In genomic region chr16:28526201-28527099, GRCh38 we compare ENCODE assay signal across 2 cellular contexts.
TF ChIP-seq lines count a peak whose summit lies in the region.

No MANE protein-coding gene starts in this region.

TF ChIP-seq in WTC11, 78 proteins besides CTCF, POLR2A, EP300 and RAD21:
- TF ChIP-seq ZNF263 (CRISPR knock-in tag; IDR thresholded peaks at IDR 0.05; ENCODE audit: low read depth) (no peak), PREB (CRISPR knock-in tag; IDR thresholded peaks at IDR 0.05; ENCODE audit: borderline replicate concordance) (no peak), CREB1 (CRISPR knock-in tag; IDR thresholded peaks at IDR 0.05) (no peak), MXD4 (CRISPR knock-in tag; IDR thresholded peaks at IDR 0.05; ENCODE audit: borderline replicate concordance) (no peak), GABPB1 (CRISPR knock-in tag; IDR thresholded peaks at IDR 0.05) (peak; percentile 84), E2F5 (CRISPR knock-in tag; IDR thresholded peaks at IDR 0.05) (no peak)
- TF ChIP-seq, protein P1, sequence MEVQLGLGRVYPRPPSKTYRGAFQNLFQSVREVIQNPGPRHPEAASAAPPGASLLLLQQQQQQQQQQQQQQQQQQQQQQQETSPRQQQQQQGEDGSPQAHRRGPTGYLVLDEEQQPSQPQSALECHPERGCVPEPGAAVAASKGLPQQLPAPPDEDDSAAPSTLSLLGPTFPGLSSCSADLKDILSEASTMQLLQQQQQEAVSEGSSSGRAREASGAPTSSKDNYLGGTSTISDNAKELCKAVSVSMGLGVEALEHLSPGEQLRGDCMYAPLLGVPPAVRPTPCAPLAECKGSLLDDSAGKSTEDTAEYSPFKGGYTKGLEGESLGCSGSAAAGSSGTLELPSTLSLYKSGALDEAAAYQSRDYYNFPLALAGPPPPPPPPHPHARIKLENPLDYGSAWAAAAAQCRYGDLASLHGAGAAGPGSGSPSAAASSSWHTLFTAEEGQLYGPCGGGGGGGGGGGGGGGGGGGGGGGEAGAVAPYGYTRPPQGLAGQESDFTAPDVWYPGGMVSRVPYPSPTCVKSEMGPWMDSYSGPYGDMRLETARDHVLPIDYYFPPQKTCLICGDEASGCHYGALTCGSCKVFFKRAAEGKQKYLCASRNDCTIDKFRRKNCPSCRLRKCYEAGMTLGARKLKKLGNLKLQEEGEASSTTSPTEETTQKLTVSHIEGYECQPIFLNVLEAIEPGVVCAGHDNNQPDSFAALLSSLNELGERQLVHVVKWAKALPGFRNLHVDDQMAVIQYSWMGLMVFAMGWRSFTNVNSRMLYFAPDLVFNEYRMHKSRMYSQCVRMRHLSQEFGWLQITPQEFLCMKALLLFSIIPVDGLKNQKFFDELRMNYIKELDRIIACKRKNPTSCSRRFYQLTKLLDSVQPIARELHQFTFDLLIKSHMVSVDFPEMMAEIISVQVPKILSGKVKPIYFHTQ (CRISPR knock-in tag; IDR thresholded peaks at IDR 0.05) = no peak

TF ChIP-seq in HepG2, 621 proteins besides CTCF, POLR2A, EP300 and RAD21 (continues in another document):
- TF ChIP-seq TAF1 (CRISPR knock-in tag; IDR thresholded peaks at IDR 0.05) = no peak
- TF ChIP-seq, protein P2, sequence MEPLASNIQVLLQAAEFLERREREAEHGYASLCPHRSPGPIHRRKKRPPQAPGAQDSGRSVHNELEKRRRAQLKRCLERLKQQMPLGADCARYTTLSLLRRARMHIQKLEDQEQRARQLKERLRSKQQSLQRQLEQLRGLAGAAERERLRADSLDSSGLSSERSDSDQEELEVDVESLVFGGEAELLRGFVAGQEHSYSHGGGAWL (CRISPR knock-in tag; IDR thresholded peaks at IDR 0.05) = no peak
- peak; percentile 89 for TF ChIP-seq ZNF761 (CRISPR knock-in tag; conservative IDR thresholded peaks at IDR 0.05)
- peak; percentile 51 for TF ChIP-seq PBX2 (CRISPR knock-in tag; IDR thresholded peaks at IDR 0.05)
- TF ChIP-seq, protein P3, sequence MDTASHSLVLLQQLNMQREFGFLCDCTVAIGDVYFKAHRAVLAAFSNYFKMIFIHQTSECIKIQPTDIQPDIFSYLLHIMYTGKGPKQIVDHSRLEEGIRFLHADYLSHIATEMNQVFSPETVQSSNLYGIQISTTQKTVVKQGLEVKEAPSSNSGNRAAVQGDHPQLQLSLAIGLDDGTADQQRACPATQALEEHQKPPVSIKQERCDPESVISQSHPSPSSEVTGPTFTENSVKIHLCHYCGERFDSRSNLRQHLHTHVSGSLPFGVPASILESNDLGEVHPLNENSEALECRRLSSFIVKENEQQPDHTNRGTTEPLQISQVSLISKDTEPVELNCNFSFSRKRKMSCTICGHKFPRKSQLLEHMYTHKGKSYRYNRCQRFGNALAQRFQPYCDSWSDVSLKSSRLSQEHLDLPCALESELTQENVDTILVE (CRISPR knock-in tag; IDR thresholded peaks at IDR 0.05) = peak; percentile 55; the same call in 1 of the 2 replicates
- TF ChIP-seq KMT2B (CRISPR knock-in tag; IDR thresholded peaks at IDR 0.05) = peak; percentile 56; the same call in 1 of the 2 replicates
- peak; percentile 92 for TF ChIP-seq SOX13 (IDR thresholded peaks at IDR 0.05)
- peak in 1 of 2 experiments; percentile 95; a peak in 3 of 4 replicates for TF ChIP-seq SOX13 (CRISPR knock-in tag; conservative IDR thresholded peaks at IDR 0.05 in 1 of 2, IDR thresholded peaks at IDR 0.05 in 1 of 2)
- TF ChIP-seq ZNF619 (CRISPR knock-in tag; IDR thresholded peaks at IDR 0.05) = 0 out of 2 replicates have a peak, but pooled peaks have one; percentile 48
- no peak for TF ChIP-seq ELF4 (CRISPR knock-in tag; IDR thresholded peaks at IDR 0.05; ENCODE audit: borderline replicate concordance)
- no peak for TF ChIP-seq TEF (CRISPR knock-in tag; IDR thresholded peaks at IDR 0.05)
- TF ChIP-seq RBFOX2 (IDR thresholded peaks at IDR 0.05; ENCODE audit: low read depth, low read length) = no peak
- TF ChIP-seq ZNF121 (CRISPR knock-in tag; IDR thresholded peaks at IDR 0.05) = peak; percentile 75
- TF ChIP-seq RCOR2 (CRISPR knock-in tag; IDR thresholded peaks at IDR 0.05) = peak; percentile 98
- peak; percentile 82; the same call in 1 of the 2 replicates for TF ChIP-seq SIX4 (CRISPR knock-in tag; IDR thresholded peaks at IDR 0.05)
- TF ChIP-seq, protein P4, sequence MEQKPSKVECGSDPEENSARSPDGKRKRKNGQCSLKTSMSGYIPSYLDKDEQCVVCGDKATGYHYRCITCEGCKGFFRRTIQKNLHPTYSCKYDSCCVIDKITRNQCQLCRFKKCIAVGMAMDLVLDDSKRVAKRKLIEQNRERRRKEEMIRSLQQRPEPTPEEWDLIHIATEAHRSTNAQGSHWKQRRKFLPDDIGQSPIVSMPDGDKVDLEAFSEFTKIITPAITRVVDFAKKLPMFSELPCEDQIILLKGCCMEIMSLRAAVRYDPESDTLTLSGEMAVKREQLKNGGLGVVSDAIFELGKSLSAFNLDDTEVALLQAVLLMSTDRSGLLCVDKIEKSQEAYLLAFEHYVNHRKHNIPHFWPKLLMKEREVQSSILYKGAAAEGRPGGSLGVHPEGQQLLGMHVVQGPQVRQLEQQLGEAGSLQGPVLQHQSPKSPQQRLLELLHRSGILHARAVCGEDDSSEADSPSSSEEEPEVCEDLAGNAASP (CRISPR knock-in tag; IDR thresholded peaks at IDR 0.05; ENCODE audit: borderline replicate concordance) = peak; percentile 96; the same call in 1 of the 2 replicates
- 0 out of 2 replicates have a peak, but pooled peaks have one; percentile 55 for TF ChIP-seq BRD4 (CRISPR knock-in tag; IDR thresholded peaks at IDR 0.05)
- TF ChIP-seq ZNF576 (CRISPR knock-in tag; IDR thresholded peaks at IDR 0.05) = no peak
- TF ChIP-seq ZKSCAN8 (CRISPR knock-in tag; IDR thresholded peaks at IDR 0.05; ENCODE audit: borderline replicate concordance) = peak; percentile 95
- no peak for TF ChIP-seq HOXA7 (CRISPR knock-in tag; IDR thresholded peaks at IDR 0.05)
- TF ChIP-seq, protein P5, sequence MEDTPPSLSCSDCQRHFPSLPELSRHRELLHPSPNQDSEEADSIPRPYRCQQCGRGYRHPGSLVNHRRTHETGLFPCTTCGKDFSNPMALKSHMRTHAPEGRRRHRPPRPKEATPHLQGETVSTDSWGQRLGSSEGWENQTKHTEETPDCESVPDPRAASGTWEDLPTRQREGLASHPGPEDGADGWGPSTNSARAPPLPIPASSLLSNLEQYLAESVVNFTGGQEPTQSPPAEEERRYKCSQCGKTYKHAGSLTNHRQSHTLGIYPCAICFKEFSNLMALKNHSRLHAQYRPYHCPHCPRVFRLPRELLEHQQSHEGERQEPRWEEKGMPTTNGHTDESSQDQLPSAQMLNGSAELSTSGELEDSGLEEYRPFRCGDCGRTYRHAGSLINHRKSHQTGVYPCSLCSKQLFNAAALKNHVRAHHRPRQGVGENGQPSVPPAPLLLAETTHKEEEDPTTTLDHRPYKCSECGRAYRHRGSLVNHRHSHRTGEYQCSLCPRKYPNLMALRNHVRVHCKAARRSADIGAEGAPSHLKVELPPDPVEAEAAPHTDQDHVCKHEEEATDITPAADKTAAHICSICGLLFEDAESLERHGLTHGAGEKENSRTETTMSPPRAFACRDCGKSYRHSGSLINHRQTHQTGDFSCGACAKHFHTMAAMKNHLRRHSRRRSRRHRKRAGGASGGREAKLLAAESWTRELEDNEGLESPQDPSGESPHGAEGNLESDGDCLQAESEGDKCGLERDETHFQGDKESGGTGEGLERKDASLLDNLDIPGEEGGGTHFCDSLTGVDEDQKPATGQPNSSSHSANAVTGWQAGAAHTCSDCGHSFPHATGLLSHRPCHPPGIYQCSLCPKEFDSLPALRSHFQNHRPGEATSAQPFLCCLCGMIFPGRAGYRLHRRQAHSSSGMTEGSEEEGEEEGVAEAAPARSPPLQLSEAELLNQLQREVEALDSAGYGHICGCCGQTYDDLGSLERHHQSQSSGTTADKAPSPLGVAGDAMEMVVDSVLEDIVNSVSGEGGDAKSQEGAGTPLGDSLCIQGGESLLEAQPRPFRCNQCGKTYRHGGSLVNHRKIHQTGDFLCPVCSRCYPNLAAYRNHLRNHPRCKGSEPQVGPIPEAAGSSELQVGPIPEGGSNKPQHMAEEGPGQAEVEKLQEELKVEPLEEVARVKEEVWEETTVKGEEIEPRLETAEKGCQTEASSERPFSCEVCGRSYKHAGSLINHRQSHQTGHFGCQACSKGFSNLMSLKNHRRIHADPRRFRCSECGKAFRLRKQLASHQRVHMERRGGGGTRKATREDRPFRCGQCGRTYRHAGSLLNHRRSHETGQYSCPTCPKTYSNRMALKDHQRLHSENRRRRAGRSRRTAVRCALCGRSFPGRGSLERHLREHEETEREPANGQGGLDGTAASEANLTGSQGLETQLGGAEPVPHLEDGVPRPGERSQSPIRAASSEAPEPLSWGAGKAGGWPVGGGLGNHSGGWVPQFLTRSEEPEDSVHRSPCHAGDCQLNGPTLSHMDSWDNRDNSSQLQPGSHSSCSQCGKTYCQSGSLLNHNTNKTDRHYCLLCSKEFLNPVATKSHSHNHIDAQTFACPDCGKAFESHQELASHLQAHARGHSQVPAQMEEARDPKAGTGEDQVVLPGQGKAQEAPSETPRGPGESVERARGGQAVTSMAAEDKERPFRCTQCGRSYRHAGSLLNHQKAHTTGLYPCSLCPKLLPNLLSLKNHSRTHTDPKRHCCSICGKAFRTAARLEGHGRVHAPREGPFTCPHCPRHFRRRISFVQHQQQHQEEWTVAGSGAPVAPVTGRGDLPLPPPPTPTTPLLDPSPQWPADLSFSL (CRISPR knock-in tag; IDR thresholded peaks at IDR 0.05) = no peak
- TF ChIP-seq, protein P6, sequence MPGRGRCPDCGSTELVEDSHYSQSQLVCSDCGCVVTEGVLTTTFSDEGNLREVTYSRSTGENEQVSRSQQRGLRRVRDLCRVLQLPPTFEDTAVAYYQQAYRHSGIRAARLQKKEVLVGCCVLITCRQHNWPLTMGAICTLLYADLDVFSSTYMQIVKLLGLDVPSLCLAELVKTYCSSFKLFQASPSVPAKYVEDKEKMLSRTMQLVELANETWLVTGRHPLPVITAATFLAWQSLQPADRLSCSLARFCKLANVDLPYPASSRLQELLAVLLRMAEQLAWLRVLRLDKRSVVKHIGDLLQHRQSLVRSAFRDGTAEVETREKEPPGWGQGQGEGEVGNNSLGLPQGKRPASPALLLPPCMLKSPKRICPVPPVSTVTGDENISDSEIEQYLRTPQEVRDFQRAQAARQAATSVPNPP (CRISPR knock-in tag; IDR thresholded peaks at IDR 0.05) = peak; percentile 87; the same call in 1 of the 2 replicates
- no peak for TF ChIP-seq ATF6 (CRISPR knock-in tag; conservative IDR thresholded peaks at IDR 0.05)
- TF ChIP-seq RXRA (CRISPR knock-in tag; IDR thresholded peaks at IDR 0.05) = peak; percentile 72; the same call in 1 of the 2 replicates
- no peak; the same call in 1 of the 2 replicates for TF ChIP-seq TRAFD1 (CRISPR knock-in tag; IDR thresholded peaks at IDR 0.05; ENCODE audit: borderline replicate concordance)
- TF ChIP-seq, protein P7, sequence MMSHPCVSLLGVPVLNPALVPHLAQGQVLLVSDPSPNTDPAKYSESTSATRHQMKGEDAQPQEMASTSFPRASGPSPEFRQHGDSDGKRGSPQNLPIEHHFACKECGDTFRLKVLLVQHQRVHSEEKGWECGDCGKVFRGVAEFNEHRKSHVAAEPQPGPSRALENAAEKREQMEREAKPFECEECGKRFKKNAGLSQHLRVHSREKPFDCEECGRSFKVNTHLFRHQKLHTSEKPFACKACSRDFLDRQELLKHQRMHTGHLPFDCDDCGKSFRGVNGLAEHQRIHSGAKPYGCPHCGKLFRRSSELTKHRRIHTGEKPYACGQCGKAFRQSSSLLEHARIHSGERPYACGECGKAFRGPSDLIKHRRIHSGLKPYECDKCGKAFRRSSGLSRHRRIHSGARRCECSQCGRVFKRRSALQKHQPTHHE (CRISPR knock-in tag; IDR thresholded peaks at IDR 0.05; ENCODE audit: borderline replicate concordance) = 0 out of 2 replicates have a peak, but pooled peaks have one; percentile 22
- 0 out of 2 replicates have a peak, but pooled peaks have one; percentile 48 for TF ChIP-seq RFXANK (CRISPR knock-in tag; IDR thresholded peaks at IDR 0.05)
- no peak for TF ChIP-seq SUZ12 (IDR thresholded peaks at IDR 0.05; ENCODE audit: low read depth, low read length)
- TF ChIP-seq ZNF841 (CRISPR knock-in tag; IDR thresholded peaks at IDR 0.05; ENCODE audit: borderline replicate concordance) = no peak
- TF ChIP-seq EHMT2 (IDR thresholded peaks at IDR 0.05; ENCODE audit: borderline replicate concordance, low read depth, low read length) = peak; percentile 79; the same call in 1 of the 2 replicates
- peak; percentile 98 for TF ChIP-seq NCOA2 (CRISPR knock-in tag; IDR thresholded peaks at IDR 0.05)
- TF ChIP-seq ZNF431 (CRISPR knock-in tag; IDR thresholded peaks at IDR 0.05; ENCODE audit: borderline replicate concordance, low read depth) = no peak
